In genomic region chr7:100130608-100131453, GRCh38 we compare ENCODE assay signal across 8 cellular contexts. TPM values are rescaled to one million over a fixed set of nuclear protein-coding genes. Genes with fewer than 3 reads are reported as not detected.
DNase-seq lines count a peak whose midpoint lies in the region; ATAC-seq and TF ChIP-seq lines count a peak whose summit lies in the region.

No MANE protein-coding gene starts in this region.

- no peaks in the 10 kb centered on the region for H3K27me3 ChIP-seq in left lung

- ATAC-seq in left lung (peak; percentile 32), GM18861 (IDR thresholded peaks at IDR 0.05; ENCODE audit: unreplicated experiment) (no peak)

- peak; percentile 43 to 70 for DNase-seq in SHP77 (lab: John Stamatoyannopoulos, UW)
- DNase-seq in SHP77 treated with DMSO at 0.1 percent for 48 hours (lab: John Stamatoyannopoulos, UW) = no peak
- peak; percentile 66 for DNase-seq in NCI-H2107 treated with DMSO at 0.1 percent for 48 hours (lab: John Stamatoyannopoulos, UW; ENCODE audit: unreplicated experiment)
- DNase-seq in activated CD4-positive, alpha-beta T cell treated with anti-CD3 and anti-CD28 coated beads for 24 hours (ENCODE audit: low read depth in 2 of 2) = peak; percentile 84 to 85
- DNase-seq in cerebellum (ENCODE audit: low spot score) = peak; percentile 77
- peak; percentile 78 to 94 for DNase-seq in left lung
- peak; percentile 79 to 87 for DNase-seq in stimulated activated CD4-positive, alpha-beta T cell treated with anti-CD3 and anti-CD28 coated beads, Interleukin-4, amount 100 ng/mL, for 48 hours (ENCODE audit: low read depth in 2 of 2)

- H3K27ac ChIP-seq in left lung = no peak overlapping the region

- peak; percentile 87 to 94 for TF ChIP-seq CTCF in left lung (IDR thresholded peaks at IDR 0.05)

- H3K9me3 ChIP-seq in left lung = no peaks in the 10 kb centered on the region

- intact Hi-C loops in left lung (cut with DNase I) = no loop called here

- H3K4me3 ChIP-seq in left lung = no peak overlapping the region

- peaks cover 5 to 24% of the 10 kb centered on the region in 2 donors for H3K4me1 ChIP-seq in left lung

- H3K36me3 ChIP-seq in left lung = no peaks in the 10 kb centered on the region

RNA-seq across cellular contexts. Expression of gene MBLAC1, which starts 4.1 kb away (rescaled TPM):
- 2.4 TPM for total RNA-seq in cerebellum
- total RNA-seq in left lung = 1 to 10 TPM; 2.1 to 2.8 TPM

RNA-seq across cellular contexts. Expression of gene CNPY4, which starts 11.4 kb away (rescaled TPM):
- total RNA-seq in cerebellum = 15.2 TPM
- total RNA-seq in left lung = 10 to 100 TPM; 15.1 to 19.4 TPM

RNA-seq across cellular contexts. Expression of gene TAF6, which starts 11.7 kb away (rescaled TPM):
- total RNA-seq in cerebellum = 23.8 TPM
- 10 to 100 TPM; 43.5 to 45.3 TPM for total RNA-seq in left lung

RNA-seq across cellular contexts. Expression of gene LAMTOR4, which starts 17.9 kb away (rescaled TPM):
- total RNA-seq in cerebellum = 20.7 TPM
- total RNA-seq in left lung = 100 to 1,000 TPM; 103 to 120 TPM

RNA-seq across cellular contexts. Expression of gene TRAPPC14, which starts 27.7 kb away (rescaled TPM):
- total RNA-seq in cerebellum (10.4 TPM), left lung (10 to 100 TPM; 23.3 to 30.1 TPM)
